In genomic region chr16:28534542-28535373, GRCh38 we compare ENCODE assay signal across 1 cellular context.
TF ChIP-seq lines count a peak whose summit lies in the region.

No MANE protein-coding gene starts in this region.

TF ChIP-seq in K562, 482 proteins besides CTCF, POLR2A, EP300 and RAD21:
- TF ChIP-seq ZNF76 (CRISPR knock-in tag; IDR thresholded peaks at IDR 0.05; ENCODE audit: borderline replicate concordance), result 0 out of 2 replicates have a peak, but pooled peaks have one; percentile 47
- TF ChIP-seq RFX1 (IDR thresholded peaks at IDR 0.05), result no peak
- TF ChIP-seq L3MBTL2 (IDR thresholded peaks at IDR 0.05), result peak; percentile 65
- TF ChIP-seq BCOR (IDR thresholded peaks at IDR 0.05), result peak; percentile 41; the same call in 1 of the 2 replicates
- TF ChIP-seq RBM25 (IDR thresholded peaks at IDR 0.05; ENCODE audit: low read depth, low read length, severe bottlenecking), result peak; percentile 86
- no peak for TF ChIP-seq FOXP1 (CRISPR knock-in tag; IDR thresholded peaks at IDR 0.05)
- TF ChIP-seq PHF21A (IDR thresholded peaks at IDR 0.05; ENCODE audit: borderline replicate concordance, low read depth), result no peak
- peak; percentile 46; the same call in 1 of the 2 replicates for TF ChIP-seq MAX (CRISPR knock-in tag; IDR thresholded peaks at IDR 0.05)
- 0 out of 2 replicates have a peak, but pooled peaks have one; percentile 35 for TF ChIP-seq FOXJ2 (tag; IDR thresholded peaks at IDR 0.05)
- TF ChIP-seq MTF1 (CRISPR knock-in tag; IDR thresholded peaks at IDR 0.05; ENCODE audit: borderline replicate concordance), result no peak
- TF ChIP-seq USF1 (CRISPR knock-in tag; IDR thresholded peaks at IDR 0.05), result peak; percentile 48; the same call in 1 of the 2 replicates
- no peak for TF ChIP-seq SMAD3 (CRISPR knock-in tag; conservative IDR thresholded peaks at IDR 0.05)
- peak; percentile 66 for TF ChIP-seq CEBPG (CRISPR knock-in tag; IDR thresholded peaks at IDR 0.05)
- TF ChIP-seq CEBPG (tag; conservative IDR thresholded peaks at IDR 0.05 in 1 of 2, IDR thresholded peaks at IDR 0.05 in 1 of 2), result peak; percentile 79 to 92
- TF ChIP-seq CBX3 (IDR thresholded peaks at IDR 0.05; ENCODE audit: borderline replicate concordance in 1 of 2, low read length in 2 of 2), result peak in 1 of 2 experiments; percentile 64; a peak in 2 of 3 replicates
- TF ChIP-seq MEF2A (IDR thresholded peaks at IDR 0.05; ENCODE audit: control insufficient read depth, low read depth, low read length), result 0 out of 2 replicates have a peak, but pooled peaks have one; percentile 58
- no peak for TF ChIP-seq ZNF175 (CRISPR knock-in tag; IDR thresholded peaks at IDR 0.05; ENCODE audit: low read depth)
- TF ChIP-seq, protein P1, sequence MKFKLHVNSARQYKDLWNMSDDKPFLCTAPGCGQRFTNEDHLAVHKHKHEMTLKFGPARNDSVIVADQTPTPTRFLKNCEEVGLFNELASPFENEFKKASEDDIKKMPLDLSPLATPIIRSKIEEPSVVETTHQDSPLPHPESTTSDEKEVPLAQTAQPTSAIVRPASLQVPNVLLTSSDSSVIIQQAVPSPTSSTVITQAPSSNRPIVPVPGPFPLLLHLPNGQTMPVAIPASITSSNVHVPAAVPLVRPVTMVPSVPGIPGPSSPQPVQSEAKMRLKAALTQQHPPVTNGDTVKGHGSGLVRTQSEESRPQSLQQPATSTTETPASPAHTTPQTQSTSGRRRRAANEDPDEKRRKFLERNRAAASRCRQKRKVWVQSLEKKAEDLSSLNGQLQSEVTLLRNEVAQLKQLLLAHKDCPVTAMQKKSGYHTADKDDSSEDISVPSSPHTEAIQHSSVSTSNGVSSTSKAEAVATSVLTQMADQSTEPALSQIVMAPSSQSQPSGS (CRISPR knock-in tag; IDR thresholded peaks at IDR 0.05), result no peak
- peak; percentile 86 for TF ChIP-seq CEBPB (tag; IDR thresholded peaks at IDR 0.05)
- TF ChIP-seq, protein P2, sequence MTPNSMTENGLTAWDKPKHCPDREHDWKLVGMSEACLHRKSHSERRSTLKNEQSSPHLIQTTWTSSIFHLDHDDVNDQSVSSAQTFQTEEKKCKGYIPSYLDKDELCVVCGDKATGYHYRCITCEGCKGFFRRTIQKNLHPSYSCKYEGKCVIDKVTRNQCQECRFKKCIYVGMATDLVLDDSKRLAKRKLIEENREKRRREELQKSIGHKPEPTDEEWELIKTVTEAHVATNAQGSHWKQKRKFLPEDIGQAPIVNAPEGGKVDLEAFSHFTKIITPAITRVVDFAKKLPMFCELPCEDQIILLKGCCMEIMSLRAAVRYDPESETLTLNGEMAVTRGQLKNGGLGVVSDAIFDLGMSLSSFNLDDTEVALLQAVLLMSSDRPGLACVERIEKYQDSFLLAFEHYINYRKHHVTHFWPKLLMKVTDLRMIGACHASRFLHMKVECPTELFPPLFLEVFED (CRISPR knock-in tag; conservative IDR thresholded peaks at IDR 0.05), result 0 out of 2 replicates have a peak, but pooled peaks have one; percentile 6
- TF ChIP-seq, protein P3, sequence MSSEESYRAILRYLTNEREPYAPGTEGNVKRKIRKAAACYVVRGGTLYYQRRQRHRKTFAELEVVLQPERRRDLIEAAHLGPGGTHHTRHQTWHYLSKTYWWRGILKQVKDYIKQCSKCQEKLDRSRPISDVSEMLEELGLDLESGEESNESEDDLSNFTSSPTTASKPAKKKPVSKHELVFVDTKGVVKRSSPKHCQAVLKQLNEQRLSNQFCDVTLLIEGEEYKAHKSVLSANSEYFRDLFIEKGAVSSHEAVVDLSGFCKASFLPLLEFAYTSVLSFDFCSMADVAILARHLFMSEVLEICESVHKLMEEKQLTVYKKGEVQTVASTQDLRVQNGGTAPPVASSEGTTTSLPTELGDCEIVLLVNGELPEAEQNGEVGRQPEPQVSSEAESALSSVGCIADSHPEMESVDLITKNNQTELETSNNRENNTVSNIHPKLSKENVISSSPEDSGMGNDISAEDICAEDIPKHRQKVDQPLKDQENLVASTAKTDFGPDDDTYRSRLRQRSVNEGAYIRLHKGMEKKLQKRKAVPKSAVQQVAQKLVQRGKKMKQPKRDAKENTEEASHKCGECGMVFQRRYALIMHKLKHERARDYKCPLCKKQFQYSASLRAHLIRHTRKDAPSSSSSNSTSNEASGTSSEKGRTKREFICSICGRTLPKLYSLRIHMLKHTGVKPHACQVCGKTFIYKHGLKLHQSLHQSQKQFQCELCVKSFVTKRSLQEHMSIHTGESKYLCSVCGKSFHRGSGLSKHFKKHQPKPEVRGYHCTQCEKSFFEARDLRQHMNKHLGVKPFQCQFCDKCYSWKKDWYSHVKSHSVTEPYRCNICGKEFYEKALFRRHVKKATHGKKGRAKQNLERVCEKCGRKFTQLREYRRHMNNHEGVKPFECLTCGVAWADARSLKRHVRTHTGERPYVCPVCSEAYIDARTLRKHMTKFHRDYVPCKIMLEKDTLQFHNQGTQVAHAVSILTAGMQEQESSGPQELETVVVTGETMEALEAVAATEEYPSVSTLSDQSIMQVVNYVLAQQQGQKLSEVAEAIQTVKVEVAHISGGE (CRISPR knock-in tag; IDR thresholded peaks at IDR 0.05), result no peak
- TF ChIP-seq MEF2D (tag; conservative IDR thresholded peaks at IDR 0.05; ENCODE audit: low read depth), result peak; percentile 71; the same call in 1 of the 2 replicates
- TF ChIP-seq ASH1L (IDR thresholded peaks at IDR 0.05; ENCODE audit: borderline replicate concordance, low read depth, partially characterized antibody), result no peak
- peak; percentile 7 to 83 (median 48) for TF ChIP-seq YY1 (IDR thresholded peaks at IDR 0.05; ENCODE audit: borderline replicate concordance in 1 of 3, control insufficient read depth in 1 of 3, extremely low read depth in 1 of 3, insufficient read depth in 3 of 3, insufficient read length in 1 of 3, insufficient replicate concordance in 2 of 3, low read depth in 1 of 3, low read length in 2 of 3)
- TF ChIP-seq HNRNPUL1 (IDR thresholded peaks at IDR 0.05; ENCODE audit: low read length), result no peak
- no peak for TF ChIP-seq NCOA2 (IDR thresholded peaks at IDR 0.05; ENCODE audit: partially characterized antibody in 2 of 2)
- TF ChIP-seq ZNF655 (CRISPR knock-in tag; IDR thresholded peaks at IDR 0.05), result 0 out of 2 replicates have a peak, but pooled peaks have one; percentile 14
- peak; percentile 59; the same call in 1 of the 2 replicates for TF ChIP-seq MGA (IDR thresholded peaks at IDR 0.05)
- TF ChIP-seq SMARCA5 (IDR thresholded peaks at IDR 0.05), result 0 out of 2 replicates have a peak, but pooled peaks have one; percentile 56
TF ChIP-seq in K562: peak in this region for 17.
